In genomic region chr9:36903541-36904435, GRCh38 we compare ENCODE assay signal across 8 cellular contexts.
DNase-seq lines count a peak whose midpoint lies in the region; ATAC-seq lines count a peak whose summit lies in the region.

No MANE protein-coding gene starts in this region.

- peak; percentile 82 for ATAC-seq in activated naive CD8-positive, alpha-beta T cell treated with anti-CD3 and anti-CD28 coated beads, Interleukin-2, amount 50 U/mL, for 24 hours
- ATAC-seq in HG03280 (IDR thresholded peaks at IDR 0.05; ENCODE audit: unreplicated experiment) (no peak), HG03135 (IDR thresholded peaks at IDR 0.05; ENCODE audit: unreplicated experiment) (no peak)

- H3K27me3 Mint-ChIP-seq in activated naive CD4-positive, alpha-beta T cell treated with anti-CD3 and anti-CD28 coated beads for 36 hours (ENCODE audit: low read depth) = peaks cover 26% of the 10 kb centered on the region
- H3K27me3 Mint-ChIP-seq in activated naive CD8-positive, alpha-beta T cell treated with anti-CD3 and anti-CD28 coated beads, Interleukin-2, amount 50 U/mL, for 24 hours = peaks cover 38% of the 10 kb centered on the region

- H3K27ac Mint-ChIP-seq in activated naive CD4-positive, alpha-beta T cell treated with anti-CD3 and anti-CD28 coated beads for 36 hours = no peak overlapping the region
- H3K27ac Mint-ChIP-seq in activated naive CD8-positive, alpha-beta T cell treated with anti-CD3 and anti-CD28 coated beads, Interleukin-2, amount 50 U/mL, for 24 hours = peak overlapping the region; percentile 52

- no peaks in the 10 kb centered on the region for H3K9me3 Mint-ChIP-seq in activated naive CD4-positive, alpha-beta T cell treated with anti-CD3 and anti-CD28 coated beads for 36 hours
- no peaks in the 10 kb centered on the region for H3K9me3 Mint-ChIP-seq in activated naive CD8-positive, alpha-beta T cell treated with anti-CD3 and anti-CD28 coated beads, Interleukin-2, amount 50 U/mL, for 24 hours

- DNase-seq in activated naive CD4-positive, alpha-beta T cell treated with anti-CD3 and anti-CD28 coated beads for 36 hours = peak; percentile 61
- no peak for DNase-seq in activated naive CD4-positive, alpha-beta T cell (lab: John Stamatoyannopoulos, UW)
- DNase-seq in HT-29 (ENCODE audit: low spot score) (peak; percentile 63), smooth muscle cell of the brain vasculature (ENCODE audit: low read depth, low spot score) (peak; percentile 9), H7 (no peak)
- DNase-seq in activated naive CD8-positive, alpha-beta T cell treated with anti-CD3 and anti-CD28 coated beads, Interleukin-2, amount 50 U/mL, for 24 hours = peak; percentile 75

- H3K36me3 ChIP-seq in H7 (replicated peaks; ENCODE audit: control insufficient read depth, insufficient read depth, low read length) = no peaks in the 10 kb centered on the region

- no peak overlapping the region for H3K4me3 ChIP-seq in H7 (ENCODE audit: insufficient read depth, low read depth, low read length)

- H3K27me3 ChIP-seq in H7 (ENCODE audit: control insufficient read depth, insufficient read depth, low read length) = no peaks in the 10 kb centered on the region

- intact Hi-C loops in activated naive CD4-positive, alpha-beta T cell treated with anti-CD3 and anti-CD28 coated beads for 36 hours (cut with micrococcal nuclease) = no loop called here

- H3K36me3 Mint-ChIP-seq in activated naive CD4-positive, alpha-beta T cell treated with anti-CD3 and anti-CD28 coated beads for 36 hours (ENCODE audit: low read depth) = no peaks in the 10 kb centered on the region
- no peaks in the 10 kb centered on the region for H3K36me3 Mint-ChIP-seq in activated naive CD8-positive, alpha-beta T cell treated with anti-CD3 and anti-CD28 coated beads, Interleukin-2, amount 50 U/mL, for 24 hours (ENCODE audit: low read depth)

- CTCF ChIA-PET in activated naive CD4-positive, alpha-beta T cell treated with anti-CD3 and anti-CD28 coated beads for 36 hours (lab: Charles Lee) = interaction anchor here (2.1 kb wide), 1 partner anchor 30 kb away, joined by 11 read pairs; no protein-coding TSS in a partner anchor

- H3K4me3 Mint-ChIP-seq in activated naive CD4-positive, alpha-beta T cell treated with anti-CD3 and anti-CD28 coated beads for 36 hours = no peak overlapping the region
- H3K4me3 Mint-ChIP-seq in activated naive CD8-positive, alpha-beta T cell treated with anti-CD3 and anti-CD28 coated beads, Interleukin-2, amount 50 U/mL, for 24 hours = no peak overlapping the region

- peaks cover 4% of the 10 kb centered on the region for H3K4me1 Mint-ChIP-seq in activated naive CD4-positive, alpha-beta T cell treated with anti-CD3 and anti-CD28 coated beads for 36 hours (ENCODE audit: low read depth)
- H3K4me1 Mint-ChIP-seq in activated naive CD8-positive, alpha-beta T cell treated with anti-CD3 and anti-CD28 coated beads, Interleukin-2, amount 50 U/mL, for 24 hours = peaks cover 15% of the 10 kb centered on the region

Comparison
In these comparisons a context has a peak if more than half of its experiments do, and no peak if none do; other contexts are left out.
1. DNase-seq: peak in activated naive CD4-positive, alpha-beta T cell treated with anti-CD3 and anti-CD28 coated beads for 36 hours (single experiment), HT-29 (single experiment), activated naive CD8-positive, alpha-beta T cell treated with anti-CD3 and anti-CD28 coated beads, Interleukin-2, amount 50 U/mL, for 24 hours (single experiment) and smooth muscle cell of the brain vasculature (single experiment); none in activated naive CD4-positive, alpha-beta T cell (0 of 4) and H7 (single experiment).